ENCODE assay signal across 8 cellular contexts in genomic region chr10:28678687-28679457, GRCh38. TPM values are rescaled to one million over a fixed set of nuclear protein-coding genes. Genes with fewer than 3 reads are reported as not detected.
A peak's percentile ranks its signal among the peaks of the same experiment; 100 is the strongest.
DNase-seq lines count a peak whose midpoint lies in the region; ATAC-seq, FAIRE-seq and TF ChIP-seq lines count a peak whose summit lies in the region.

No MANE protein-coding gene starts in this region.

- POLR2A ChIA-PET in Panc1 (lab: Charles Lee) = no interaction called here

- in situ Hi-C loops in Panc1 (cut with HindIII; ENCODE audit: low pct_unique_long_range_greater_than_20kb, low sequenced_read_pairs) = no loop called here

- no TSS peak for BruUV-seq in Panc1 (replicated peaks; lab: Mats Ljungman, UMichigan)

- H3K4me3 Mint-ChIP-seq in neural crest cell = peak overlapping the region; percentile 89

- DNase-seq in NCI-H1092 treated with DMSO at 0.1 percent for 48 hours (lab: John Stamatoyannopoulos, UW) (peak; percentile 31), NCI-H1092 (lab: John Stamatoyannopoulos, UW) (no peak), Panc1 (ENCODE audit: low read depth, low spot score) (no peak), epithelial cell of esophagus (ENCODE audit: low read depth) (no peak), neural crest cell (ENCODE audit: low read depth, low spot score) (no peak), NCI-H2107 (lab: John Stamatoyannopoulos, UW) (no peak), GM12892 (ENCODE audit: insufficient read length) (no peak)

- peaks cover 3% of the 10 kb centered on the region; the same call in 1 of the 2 replicates for H3K36me3 ChIP-seq in Panc1 (ENCODE audit: control insufficient read depth, insufficient read depth, low read length)

- peaks cover 36% of the 10 kb centered on the region for H3K4me1 Mint-ChIP-seq in neural crest cell

- peaks cover 3% of the 10 kb centered on the region for H3K36me3 Mint-ChIP-seq in neural crest cell (ENCODE audit: low read depth)

- peaks cover 73% of the 10 kb centered on the region for H3K27me3 Mint-ChIP-seq in neural crest cell (ENCODE audit: low read depth)

- H3K9me3 Mint-ChIP-seq in neural crest cell = no peaks in the 10 kb centered on the region

- CTCF ChIA-PET in Panc1 (lab: Charles Lee) = no interaction called here

- peaks cover 10% of the 10 kb centered on the region for H3K4me1 ChIP-seq in Panc1 (ENCODE audit: control insufficient read depth, insufficient read depth, low read length)

- FAIRE-seq in GM12892 (lab: Jason Lieb, UNC) = no peak

- no peak overlapping the region for H3K27ac ChIP-seq in Panc1 (ENCODE audit: low read length)

- peak overlapping the region; percentile 41 to 52; a peak in 3 of 4 replicates for H3K4me3 ChIP-seq in Panc1 (ENCODE audit: low read depth in 2 of 2, low read length in 2 of 2)
- H3K4me3 ChIP-seq in epithelial cell of esophagus (ENCODE audit: low read length) = peak overlapping the region; percentile 55

- peaks cover 16% of the 10 kb centered on the region for H3K27me3 ChIP-seq in Panc1 (ENCODE audit: control insufficient read depth, insufficient read depth, low read length)

- ATAC-seq in Panc1 (no peak), HG03520 (IDR thresholded peaks at IDR 0.05; ENCODE audit: unreplicated experiment) (no peak)

- no peaks in the 10 kb centered on the region for H3K9me3 ChIP-seq in Panc1 (ENCODE audit: control insufficient read depth, insufficient read depth, low read depth, low read length)

- TF ChIP-seq CTCF in Panc1 (IDR thresholded peaks at IDR 0.05) (no peak), epithelial cell of esophagus (IDR thresholded peaks at IDR 0.05; ENCODE audit: insufficient read depth, low read depth, low read length, missing control alignments) (no peak), neural crest cell (conservative IDR thresholded peaks at IDR 0.05) (no peak)

- H3K27ac Mint-ChIP-seq in neural crest cell (ENCODE audit: unreplicated experiment) = peak overlapping the region; percentile 12

- intact Hi-C loops in Panc1 (cut with micrococcal nuclease; ENCODE audit: unreplicated experiment) = loop anchor here (5.0 kb wide), 1 partner anchor 453 kb away; no protein-coding TSS in a partner anchor

- no peak for TF ChIP-seq POLR2A in GM12892 (IDR thresholded peaks at IDR 0.05; ENCODE audit: low read depth, low read length)

RNA-seq across cellular contexts. Expression of gene BAMBI, which starts 1.6 kb away (rescaled TPM):
- total RNA-seq in Panc1 (2021; ENCODE audit: unreplicated experiment) = 3.9 TPM
- 2.0 TPM for polyA plus RNA-seq in Panc1 (2012; ENCODE audit: insufficient read length)
- 4.8 and 5.5 TPM in 2 replicates for total RNA-seq in neural crest cell
- not detected for polyA plus RNA-seq in GM12892 (2012; ENCODE audit: missing spikeins)
